Comparison of ENCODE assay signal across 19 cellular contexts in the genomic region with DNA sequence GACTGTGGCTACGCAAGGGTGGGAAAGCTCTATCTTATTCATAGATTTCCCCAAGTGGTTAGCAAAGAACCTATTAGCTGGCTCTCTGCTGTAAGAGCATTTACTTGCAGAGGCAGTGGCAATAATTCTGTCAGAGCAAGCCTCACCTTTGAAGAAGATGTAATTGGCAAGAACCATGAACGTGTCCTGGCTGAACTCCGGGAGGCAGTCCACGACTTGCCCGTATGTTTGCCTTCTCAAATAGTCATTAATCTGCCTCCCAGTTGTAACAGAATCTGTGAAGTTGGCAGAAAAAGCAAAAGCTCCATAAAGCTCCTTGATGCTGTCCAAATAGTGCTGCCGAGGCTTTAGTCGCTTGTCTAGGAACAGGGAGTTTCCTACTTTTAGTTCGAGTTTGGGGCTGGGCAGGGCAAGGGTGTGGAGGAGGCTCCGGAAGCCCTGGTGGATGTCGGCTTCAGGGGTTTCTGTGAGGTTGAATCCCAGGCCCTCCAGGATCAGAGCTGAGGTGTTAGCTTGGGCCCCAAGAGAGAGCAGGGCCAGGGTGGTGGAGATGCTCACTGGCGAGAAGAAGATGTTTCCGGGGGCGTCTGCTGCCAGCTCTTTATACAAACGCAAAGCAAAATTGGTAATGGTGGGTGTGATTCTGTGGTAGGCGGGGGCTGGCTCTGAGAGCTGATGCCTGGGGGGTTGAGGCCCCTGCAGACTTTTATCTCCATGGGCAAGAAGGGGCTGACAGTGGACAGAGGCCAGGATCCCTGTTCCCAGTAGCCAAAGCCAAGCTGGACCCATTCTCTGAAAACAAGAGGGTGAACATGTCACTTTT. TPM values are rescaled to one million over a fixed set of nuclear protein-coding genes. Genes with fewer than 3 reads are reported as not detected.
"Had no signal": no experiment of that assay in that cellular context is flagged by ENCODE, and none has a peak within 500 bp of the region (broad histone marks: within the 10 kb centered on the region; RNA-seq: fewer than 3 reads in every experiment).

No MANE protein-coding gene starts in this region.

- DNase-seq: activated CD4-positive, alpha-beta T cell treated with anti-CD3 and anti-CD28 coated beads, Interleukin-2, amount 10 ng/mL, durations not matched to agents 24 days and 14 days; activated naive CD4-positive, alpha-beta T cell treated with anti-CD3 and anti-CD28 coated beads, Interleukin-2, amount 10 ng/mL, durations not matched to agents 7 days and 5 days; hippocampal formation; naive thymus-derived CD4-positive, alpha-beta T cell; psoas muscle; sigmoid colon; stimulated activated CD4-positive, alpha-beta T cell treated with anti-CD3 and anti-CD28 coated beads, Interleukin-2, amount 100 ng/mL, for 24 hours; stimulated activated naive B cell treated with anti-CD40 and anti-IgM and Interleukin-4, amounts not matched to agents 10 μg/mL and 1 μg/mL and 100 μg/mL, for 72 hours; upper lobe of left lung had no signal

- H3K27ac ChIP-seq: neutrophil, psoas muscle, sigmoid colon, suprapubic skin, upper lobe of left lung had no signal

- H3K27me3 ChIP-seq: upper lobe of left lung had no signal

- H3K9me3 ChIP-seq: neutrophil, psoas muscle, sigmoid colon, suprapubic skin, upper lobe of left lung had no signal

- FAIRE-seq: colon had no signal

- H3K36me3 ChIP-seq: neutrophil, sigmoid colon, suprapubic skin, upper lobe of left lung had no signal

- H3K4me3 ChIP-seq: lung, psoas muscle, sigmoid colon, suprapubic skin, upper lobe of left lung had no signal

- H3K4me1 ChIP-seq: psoas muscle, sigmoid colon, upper lobe of left lung had no signal

RNA-seq across cellular contexts. Expression of a gene that starts 4.4 kb away (rescaled TPM):
- total RNA-seq: activated CD4-positive, alpha-beta T cell treated with anti-CD3 and anti-CD28 coated beads, Interleukin-2, amount 10 ng/mL, durations not matched to agents 24 days and 14 days; cardiac septum; glomerular endothelial cell; mononuclear cell; naive thymus-derived CD4-positive, alpha-beta T cell; psoas muscle; sigmoid colon; suprapubic skin; T-helper 1 cell treated with Interleukin-12 subunit alpha and Interleukin-12 subunit beta and Interleukin-4 antibody, amounts not matched to agents 30 ng/mL and 1 ng/mL, for 36 hours; upper lobe of left lung had no signal
- polyA plus RNA-seq: adipose tissue; naive thymus-derived CD4-positive, alpha-beta T cell; psoas muscle had no signal

RNA-seq across cellular contexts. Expression of a gene that starts 27.8 kb away (rescaled TPM):
- total RNA-seq: activated CD4-positive, alpha-beta T cell treated with anti-CD3 and anti-CD28 coated beads, Interleukin-2, amount 10 ng/mL, durations not matched to agents 24 days and 14 days; cardiac septum; glomerular endothelial cell; lung; mononuclear cell; naive thymus-derived CD4-positive, alpha-beta T cell; psoas muscle; sigmoid colon; T-helper 1 cell treated with Interleukin-12 subunit alpha and Interleukin-12 subunit beta and Interleukin-4 antibody, amounts not matched to agents 30 ng/mL and 1 ng/mL, for 36 hours; WTC11 had no signal
- polyA plus RNA-seq: adipose tissue; lung; naive thymus-derived CD4-positive, alpha-beta T cell; psoas muscle had no signal
